In genomic region chr6:26749126-26749758, GRCh38 we compare ENCODE assay signal across 7 cellular contexts.
DNase-seq lines count a peak whose midpoint lies in the region; TF ChIP-seq lines count a peak whose summit lies in the region.
"Not testable (repeated sequence)": the region's sequence is repeated elsewhere in the genome, so short reads cannot be mapped to it uniquely, and the experiment has no call there.

No MANE protein-coding gene starts in this region.

- not testable (repeated sequence) for H3K4me1 Mint-ChIP-seq in IgD-negative memory B cell; activated CD4-positive, alpha-beta T cell treated with anti-CD3 and anti-CD28 coated beads, Interleukin-2, amount 10 ng/mL, durations not matched to agents 24 days and 14 days

- not testable (repeated sequence) for H3K36me3 ChIP-seq in iPS-20b (ENCODE audit: insufficient read depth, low read depth, low read length); osteoblast (ENCODE audit: insufficient read depth, low read length)

- not testable (repeated sequence) for H3K27ac ChIP-seq in iPS-20b (ENCODE audit: low read length); osteoblast (ENCODE audit: low read depth, low read length)

- peak overlapping the region in 1 of 4 donors; percentile 53 for H3K4me3 Mint-ChIP-seq in IgD-negative memory B cell
- H3K4me3 Mint-ChIP-seq in activated CD4-positive, alpha-beta T cell treated with anti-CD3 and anti-CD28 coated beads, Interleukin-2, amount 10 ng/mL, durations not matched to agents 24 days and 14 days, result not testable (repeated sequence)

- H3K27ac Mint-ChIP-seq in IgD-negative memory B cell, result peak overlapping the region; percentile 31 to 85 (median 37)
- H3K27ac Mint-ChIP-seq in activated CD4-positive, alpha-beta T cell treated with anti-CD3 and anti-CD28 coated beads, Interleukin-2, amount 10 ng/mL, durations not matched to agents 24 days and 14 days, result not testable (repeated sequence)

- H3K4me2 ChIP-seq in osteoblast (ENCODE audit: insufficient read depth, low read length), result peak overlapping the region; percentile 23

- H3K4me3 ChIP-seq in HFF-Myc (replicated peaks; ENCODE audit: low read depth, low read length), result peak overlapping the region; percentile 11
- not testable (repeated sequence) for H3K4me3 ChIP-seq in epithelial cell of esophagus (ENCODE audit: low read length); osteoblast (ENCODE audit: insufficient read depth, low read length)
- H3K4me3 ChIP-seq in iPS-20b (ENCODE audit: low read length), result peak overlapping the region; percentile 52; the same call in 1 of the 2 replicates

- not testable (repeated sequence) for H3K79me2 ChIP-seq in osteoblast (ENCODE audit: insufficient read depth, low read length)

- DNase-seq in ELF-1 (ENCODE audit: low read depth, low spot score) (peak; percentile 48), epithelial cell of esophagus (ENCODE audit: low read depth) (peak; percentile 50)
- DNase-seq in HFF-Myc (ENCODE audit: extremely low read depth, low read depth); osteoblast (ENCODE audit: insufficient read length, low spot score, missing footprints): not testable (repeated sequence)
- DNase-seq in activated CD4-positive, alpha-beta T cell treated with anti-CD3 and anti-CD28 coated beads, Interleukin-2, amount 10 ng/mL, durations not matched to agents 24 days and 14 days, result peak; percentile 38

- not testable (repeated sequence) for H3K9me3 ChIP-seq in iPS-20b (ENCODE audit: insufficient read depth, low read depth, low read length); osteoblast (ENCODE audit: low read depth, low read length)

- H4K20me1 ChIP-seq in osteoblast (ENCODE audit: insufficient read depth, low read length), result not testable (repeated sequence)

- H3K27me3 Mint-ChIP-seq in IgD-negative memory B cell, result peaks cover 27% of the 10 kb centered on the region
- H3K27me3 Mint-ChIP-seq in activated CD4-positive, alpha-beta T cell treated with anti-CD3 and anti-CD28 coated beads, Interleukin-2, amount 10 ng/mL, durations not matched to agents 24 days and 14 days, result peaks cover 35% of the 10 kb centered on the region

- TF ChIP-seq CTCF in HFF-Myc (IDR thresholded peaks at IDR 0.05; ENCODE audit: low read depth, low read length, missing control alignments); epithelial cell of esophagus (IDR thresholded peaks at IDR 0.05; ENCODE audit: insufficient read depth, low read depth, low read length, missing control alignments); osteoblast (IDR thresholded peaks at IDR 0.05; ENCODE audit: extremely low read depth, low read depth, low read length): not testable (repeated sequence)

- not testable (repeated sequence) for H3K9me3 Mint-ChIP-seq in IgD-negative memory B cell; activated CD4-positive, alpha-beta T cell treated with anti-CD3 and anti-CD28 coated beads, Interleukin-2, amount 10 ng/mL, durations not matched to agents 24 days and 14 days

- not testable (repeated sequence) for H3K4me1 ChIP-seq in iPS-20b (ENCODE audit: insufficient read depth, low read length); osteoblast (ENCODE audit: insufficient read depth, low read length)

- H3K27me3 ChIP-seq in iPS-20b (ENCODE audit: insufficient read depth, low read length) (peaks cover 70% of the 10 kb centered on the region), osteoblast (ENCODE audit: insufficient read depth, low read length) (peaks cover 24% of the 10 kb centered on the region)

- not testable (repeated sequence) for H3K36me3 Mint-ChIP-seq in IgD-negative memory B cell; activated CD4-positive, alpha-beta T cell treated with anti-CD3 and anti-CD28 coated beads, Interleukin-2, amount 10 ng/mL, durations not matched to agents 24 days and 14 days (ENCODE audit: low read depth)

- not testable (repeated sequence) for H3K9ac ChIP-seq in iPS-20b (ENCODE audit: low read depth, low read length)

- intact Hi-C loops in activated CD4-positive, alpha-beta T cell treated with anti-CD3 and anti-CD28 coated beads, Interleukin-2, amount 10 ng/mL, durations not matched to agents 24 days and 14 days (cut with micrococcal nuclease), result not testable (repeated sequence)

- not testable (repeated sequence) for H2AFZ ChIP-seq in osteoblast (ENCODE audit: low read length)
